Comparison of ENCODE assay signal across 1 cellular context in the genomic region with DNA sequence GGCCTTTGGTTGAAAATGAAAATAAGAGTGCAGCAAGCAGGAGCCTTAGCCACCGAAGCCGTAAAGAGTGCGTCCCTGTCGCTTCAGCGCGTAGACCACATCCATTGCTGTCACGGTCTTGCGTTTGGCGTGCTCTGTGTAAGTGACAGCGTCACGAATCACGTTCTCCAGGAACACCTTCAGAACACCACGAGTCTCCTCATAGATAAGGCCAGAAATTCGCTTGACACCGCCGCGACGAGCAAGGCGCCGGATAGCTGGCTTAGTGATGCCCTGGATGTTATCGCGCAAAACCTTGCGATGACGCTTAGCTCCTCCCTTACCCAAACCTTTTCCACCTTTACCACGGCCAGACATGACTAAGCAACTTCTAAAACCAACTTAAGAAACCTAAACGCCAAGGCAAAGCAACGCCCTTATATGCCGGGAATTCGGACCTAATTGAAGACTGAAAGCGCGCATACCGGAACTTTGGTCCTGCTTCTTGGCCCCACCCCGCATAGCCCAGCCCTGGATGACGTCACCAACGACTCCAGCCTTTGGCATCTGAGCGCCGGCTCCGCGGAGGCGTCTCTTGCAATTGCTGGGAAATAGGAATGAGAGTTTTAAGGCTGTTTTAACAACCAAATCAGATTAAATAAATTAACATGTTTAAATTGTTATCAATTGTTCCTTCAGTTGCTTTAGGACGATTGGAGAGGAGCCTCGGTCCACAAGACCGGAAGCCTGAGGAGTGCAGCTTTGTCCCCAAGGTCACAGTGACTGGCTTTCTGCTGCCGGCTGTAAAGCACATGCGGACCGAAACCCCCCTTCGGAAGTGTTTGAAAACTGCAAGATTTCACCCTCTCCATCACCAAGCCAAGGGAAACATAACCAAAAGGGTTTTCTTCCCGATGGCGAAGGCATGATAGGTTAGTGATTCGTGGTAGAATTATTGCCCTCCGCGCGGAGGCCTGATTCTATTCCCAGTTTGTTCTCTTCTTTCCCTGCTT.
TF ChIP-seq lines count a peak whose summit lies in the region.

No MANE protein-coding gene starts in this region.

TF ChIP-seq in WTC11, 78 proteins besides CTCF, POLR2A, EP300 and RAD21 (continued from another document and continues in another):
- TF ChIP-seq MYBL2 (CRISPR knock-in tag; IDR thresholded peaks at IDR 0.05) = peak; percentile 89
- TF ChIP-seq, protein P1, sequence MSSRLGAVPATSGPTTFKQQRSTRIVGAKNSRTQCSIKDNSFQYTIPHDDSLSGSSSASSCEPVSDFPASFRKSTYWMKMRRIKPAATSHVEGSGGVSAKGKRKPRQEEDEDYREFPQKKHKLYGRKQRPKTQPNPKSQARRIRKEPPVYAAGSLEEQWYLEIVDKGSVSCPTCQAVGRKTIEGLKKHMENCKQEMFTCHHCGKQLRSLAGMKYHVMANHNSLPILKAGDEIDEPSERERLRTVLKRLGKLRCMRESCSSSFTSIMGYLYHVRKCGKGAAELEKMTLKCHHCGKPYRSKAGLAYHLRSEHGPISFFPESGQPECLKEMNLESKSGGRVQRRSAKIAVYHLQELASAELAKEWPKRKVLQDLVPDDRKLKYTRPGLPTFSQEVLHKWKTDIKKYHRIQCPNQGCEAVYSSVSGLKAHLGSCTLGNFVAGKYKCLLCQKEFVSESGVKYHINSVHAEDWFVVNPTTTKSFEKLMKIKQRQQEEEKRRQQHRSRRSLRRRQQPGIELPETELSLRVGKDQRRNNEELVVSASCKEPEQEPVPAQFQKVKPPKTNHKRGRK (CRISPR knock-in tag; IDR thresholded peaks at IDR 0.05; ENCODE audit: borderline replicate concordance) = no peak
- no peak for TF ChIP-seq CBFB (CRISPR knock-in tag; IDR thresholded peaks at IDR 0.05; ENCODE audit: low read depth)
- peak; percentile 41 for TF ChIP-seq NFYB (CRISPR knock-in tag; conservative IDR thresholded peaks at IDR 0.05; ENCODE audit: low read depth)
- peak; percentile 85; the same call in 1 of the 2 replicates for TF ChIP-seq FOXP1 (CRISPR knock-in tag; IDR thresholded peaks at IDR 0.05; ENCODE audit: borderline replicate concordance)
- peak; percentile 98 for TF ChIP-seq TEAD1 (CRISPR knock-in tag; IDR thresholded peaks at IDR 0.05)
- no peak for TF ChIP-seq ELF4 (CRISPR knock-in tag; IDR thresholded peaks at IDR 0.05; ENCODE audit: low read depth)
- TF ChIP-seq ETV6 (CRISPR knock-in tag; IDR thresholded peaks at IDR 0.05) = peak; percentile 87; the same call in 1 of the 2 replicates
- TF ChIP-seq ZNF121 (CRISPR knock-in tag; IDR thresholded peaks at IDR 0.05) = no peak
- TF ChIP-seq TEAD4 (CRISPR knock-in tag; IDR thresholded peaks at IDR 0.05) = peak; percentile 90
- no peak for TF ChIP-seq ZNF396 (CRISPR knock-in tag; IDR thresholded peaks at IDR 0.05; ENCODE audit: borderline replicate concordance)
- TF ChIP-seq, protein P2, sequence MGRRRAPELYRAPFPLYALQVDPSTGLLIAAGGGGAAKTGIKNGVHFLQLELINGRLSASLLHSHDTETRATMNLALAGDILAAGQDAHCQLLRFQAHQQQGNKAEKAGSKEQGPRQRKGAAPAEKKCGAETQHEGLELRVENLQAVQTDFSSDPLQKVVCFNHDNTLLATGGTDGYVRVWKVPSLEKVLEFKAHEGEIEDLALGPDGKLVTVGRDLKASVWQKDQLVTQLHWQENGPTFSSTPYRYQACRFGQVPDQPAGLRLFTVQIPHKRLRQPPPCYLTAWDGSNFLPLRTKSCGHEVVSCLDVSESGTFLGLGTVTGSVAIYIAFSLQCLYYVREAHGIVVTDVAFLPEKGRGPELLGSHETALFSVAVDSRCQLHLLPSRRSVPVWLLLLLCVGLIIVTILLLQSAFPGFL (CRISPR knock-in tag; IDR thresholded peaks at IDR 0.05; ENCODE audit: borderline replicate concordance) = 0 out of 2 replicates have a peak, but pooled peaks have one; percentile 53
- TF ChIP-seq, protein P3, sequence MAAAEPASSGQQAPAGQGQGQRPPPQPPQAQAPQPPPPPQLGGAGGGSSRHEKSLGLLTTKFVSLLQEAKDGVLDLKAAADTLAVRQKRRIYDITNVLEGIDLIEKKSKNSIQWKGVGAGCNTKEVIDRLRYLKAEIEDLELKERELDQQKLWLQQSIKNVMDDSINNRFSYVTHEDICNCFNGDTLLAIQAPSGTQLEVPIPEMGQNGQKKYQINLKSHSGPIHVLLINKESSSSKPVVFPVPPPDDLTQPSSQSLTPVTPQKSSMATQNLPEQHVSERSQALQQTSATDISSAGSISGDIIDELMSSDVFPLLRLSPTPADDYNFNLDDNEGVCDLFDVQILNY (CRISPR knock-in tag; IDR thresholded peaks at IDR 0.05) = peak; percentile 50
- peak; percentile 99 for TF ChIP-seq ZNF416 (CRISPR knock-in tag; IDR thresholded peaks at IDR 0.05)
- no peak for TF ChIP-seq ZNF317 (CRISPR knock-in tag; IDR thresholded peaks at IDR 0.05; ENCODE audit: borderline replicate concordance, low read depth)
- 0 out of 2 replicates have a peak, but pooled peaks have one; percentile 12 for TF ChIP-seq IRF2 (CRISPR knock-in tag; IDR thresholded peaks at IDR 0.05; ENCODE audit: borderline replicate concordance, low read depth)
- TF ChIP-seq OVOL2 (CRISPR knock-in tag; IDR thresholded peaks at IDR 0.05; ENCODE audit: borderline replicate concordance) = 0 out of 2 replicates have a peak, but pooled peaks have one; percentile 35
- peak; percentile 99 for TF ChIP-seq NFATC4 (CRISPR knock-in tag; IDR thresholded peaks at IDR 0.05)
- no peak for TF ChIP-seq SOX15 (CRISPR knock-in tag; IDR thresholded peaks at IDR 0.05)
- TF ChIP-seq MXD4 (CRISPR knock-in tag; IDR thresholded peaks at IDR 0.05; ENCODE audit: borderline replicate concordance) = no peak
- TF ChIP-seq CREM (CRISPR knock-in tag; IDR thresholded peaks at IDR 0.05) = peak; percentile 88
- TF ChIP-seq CREB1 (CRISPR knock-in tag; IDR thresholded peaks at IDR 0.05) = peak; percentile 85; the same call in 1 of the 2 replicates
- TF ChIP-seq ZBTB21 (CRISPR knock-in tag; IDR thresholded peaks at IDR 0.05; ENCODE audit: borderline replicate concordance) = no peak
- peak; percentile 99 for TF ChIP-seq NFE2L1 (CRISPR knock-in tag; IDR thresholded peaks at IDR 0.05)
- TF ChIP-seq, protein P4, sequence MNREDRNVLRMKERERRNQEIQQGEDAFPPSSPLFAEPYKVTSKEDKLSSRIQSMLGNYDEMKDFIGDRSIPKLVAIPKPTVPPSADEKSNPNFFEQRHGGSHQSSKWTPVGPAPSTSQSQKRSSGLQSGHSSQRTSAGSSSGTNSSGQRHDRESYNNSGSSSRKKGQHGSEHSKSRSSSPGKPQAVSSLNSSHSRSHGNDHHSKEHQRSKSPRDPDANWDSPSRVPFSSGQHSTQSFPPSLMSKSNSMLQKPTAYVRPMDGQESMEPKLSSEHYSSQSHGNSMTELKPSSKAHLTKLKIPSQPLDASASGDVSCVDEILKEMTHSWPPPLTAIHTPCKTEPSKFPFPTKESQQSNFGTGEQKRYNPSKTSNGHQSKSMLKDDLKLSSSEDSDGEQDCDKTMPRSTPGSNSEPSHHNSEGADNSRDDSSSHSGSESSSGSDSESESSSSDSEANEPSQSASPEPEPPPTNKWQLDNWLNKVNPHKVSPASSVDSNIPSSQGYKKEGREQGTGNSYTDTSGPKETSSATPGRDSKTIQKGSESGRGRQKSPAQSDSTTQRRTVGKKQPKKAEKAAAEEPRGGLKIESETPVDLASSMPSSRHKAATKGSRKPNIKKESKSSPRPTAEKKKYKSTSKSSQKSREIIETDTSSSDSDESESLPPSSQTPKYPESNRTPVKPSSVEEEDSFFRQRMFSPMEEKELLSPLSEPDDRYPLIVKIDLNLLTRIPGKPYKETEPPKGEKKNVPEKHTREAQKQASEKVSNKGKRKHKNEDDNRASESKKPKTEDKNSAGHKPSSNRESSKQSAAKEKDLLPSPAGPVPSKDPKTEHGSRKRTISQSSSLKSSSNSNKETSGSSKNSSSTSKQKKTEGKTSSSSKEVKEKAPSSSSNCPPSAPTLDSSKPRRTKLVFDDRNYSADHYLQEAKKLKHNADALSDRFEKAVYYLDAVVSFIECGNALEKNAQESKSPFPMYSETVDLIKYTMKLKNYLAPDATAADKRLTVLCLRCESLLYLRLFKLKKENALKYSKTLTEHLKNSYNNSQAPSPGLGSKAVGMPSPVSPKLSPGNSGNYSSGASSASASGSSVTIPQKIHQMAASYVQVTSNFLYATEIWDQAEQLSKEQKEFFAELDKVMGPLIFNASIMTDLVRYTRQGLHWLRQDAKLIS (CRISPR knock-in tag; IDR thresholded peaks at IDR 0.05; ENCODE audit: borderline replicate concordance) = 0 out of 2 replicates have a peak, but pooled peaks have one; percentile 91
- no peak for TF ChIP-seq ZNF138 (CRISPR knock-in tag; conservative IDR thresholded peaks at IDR 0.05)
- TF ChIP-seq GRHL2 (CRISPR knock-in tag; IDR thresholded peaks at IDR 0.05; ENCODE audit: insufficient replicate concordance, severe bottlenecking) = no peak
- TF ChIP-seq, protein P5, sequence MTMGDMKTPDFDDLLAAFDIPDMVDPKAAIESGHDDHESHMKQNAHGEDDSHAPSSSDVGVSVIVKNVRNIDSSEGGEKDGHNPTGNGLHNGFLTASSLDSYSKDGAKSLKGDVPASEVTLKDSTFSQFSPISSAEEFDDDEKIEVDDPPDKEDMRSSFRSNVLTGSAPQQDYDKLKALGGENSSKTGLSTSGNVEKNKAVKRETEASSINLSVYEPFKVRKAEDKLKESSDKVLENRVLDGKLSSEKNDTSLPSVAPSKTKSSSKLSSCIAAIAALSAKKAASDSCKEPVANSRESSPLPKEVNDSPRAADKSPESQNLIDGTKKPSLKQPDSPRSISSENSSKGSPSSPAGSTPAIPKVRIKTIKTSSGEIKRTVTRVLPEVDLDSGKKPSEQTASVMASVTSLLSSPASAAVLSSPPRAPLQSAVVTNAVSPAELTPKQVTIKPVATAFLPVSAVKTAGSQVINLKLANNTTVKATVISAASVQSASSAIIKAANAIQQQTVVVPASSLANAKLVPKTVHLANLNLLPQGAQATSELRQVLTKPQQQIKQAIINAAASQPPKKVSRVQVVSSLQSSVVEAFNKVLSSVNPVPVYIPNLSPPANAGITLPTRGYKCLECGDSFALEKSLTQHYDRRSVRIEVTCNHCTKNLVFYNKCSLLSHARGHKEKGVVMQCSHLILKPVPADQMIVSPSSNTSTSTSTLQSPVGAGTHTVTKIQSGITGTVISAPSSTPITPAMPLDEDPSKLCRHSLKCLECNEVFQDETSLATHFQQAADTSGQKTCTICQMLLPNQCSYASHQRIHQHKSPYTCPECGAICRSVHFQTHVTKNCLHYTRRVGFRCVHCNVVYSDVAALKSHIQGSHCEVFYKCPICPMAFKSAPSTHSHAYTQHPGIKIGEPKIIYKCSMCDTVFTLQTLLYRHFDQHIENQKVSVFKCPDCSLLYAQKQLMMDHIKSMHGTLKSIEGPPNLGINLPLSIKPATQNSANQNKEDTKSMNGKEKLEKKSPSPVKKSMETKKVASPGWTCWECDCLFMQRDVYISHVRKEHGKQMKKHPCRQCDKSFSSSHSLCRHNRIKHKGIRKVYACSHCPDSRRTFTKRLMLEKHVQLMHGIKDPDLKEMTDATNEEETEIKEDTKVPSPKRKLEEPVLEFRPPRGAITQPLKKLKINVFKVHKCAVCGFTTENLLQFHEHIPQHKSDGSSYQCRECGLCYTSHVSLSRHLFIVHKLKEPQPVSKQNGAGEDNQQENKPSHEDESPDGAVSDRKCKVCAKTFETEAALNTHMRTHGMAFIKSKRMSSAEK (CRISPR knock-in tag; IDR thresholded peaks at IDR 0.05; ENCODE audit: borderline replicate concordance) = peak; percentile 98
- TF ChIP-seq, protein P6, sequence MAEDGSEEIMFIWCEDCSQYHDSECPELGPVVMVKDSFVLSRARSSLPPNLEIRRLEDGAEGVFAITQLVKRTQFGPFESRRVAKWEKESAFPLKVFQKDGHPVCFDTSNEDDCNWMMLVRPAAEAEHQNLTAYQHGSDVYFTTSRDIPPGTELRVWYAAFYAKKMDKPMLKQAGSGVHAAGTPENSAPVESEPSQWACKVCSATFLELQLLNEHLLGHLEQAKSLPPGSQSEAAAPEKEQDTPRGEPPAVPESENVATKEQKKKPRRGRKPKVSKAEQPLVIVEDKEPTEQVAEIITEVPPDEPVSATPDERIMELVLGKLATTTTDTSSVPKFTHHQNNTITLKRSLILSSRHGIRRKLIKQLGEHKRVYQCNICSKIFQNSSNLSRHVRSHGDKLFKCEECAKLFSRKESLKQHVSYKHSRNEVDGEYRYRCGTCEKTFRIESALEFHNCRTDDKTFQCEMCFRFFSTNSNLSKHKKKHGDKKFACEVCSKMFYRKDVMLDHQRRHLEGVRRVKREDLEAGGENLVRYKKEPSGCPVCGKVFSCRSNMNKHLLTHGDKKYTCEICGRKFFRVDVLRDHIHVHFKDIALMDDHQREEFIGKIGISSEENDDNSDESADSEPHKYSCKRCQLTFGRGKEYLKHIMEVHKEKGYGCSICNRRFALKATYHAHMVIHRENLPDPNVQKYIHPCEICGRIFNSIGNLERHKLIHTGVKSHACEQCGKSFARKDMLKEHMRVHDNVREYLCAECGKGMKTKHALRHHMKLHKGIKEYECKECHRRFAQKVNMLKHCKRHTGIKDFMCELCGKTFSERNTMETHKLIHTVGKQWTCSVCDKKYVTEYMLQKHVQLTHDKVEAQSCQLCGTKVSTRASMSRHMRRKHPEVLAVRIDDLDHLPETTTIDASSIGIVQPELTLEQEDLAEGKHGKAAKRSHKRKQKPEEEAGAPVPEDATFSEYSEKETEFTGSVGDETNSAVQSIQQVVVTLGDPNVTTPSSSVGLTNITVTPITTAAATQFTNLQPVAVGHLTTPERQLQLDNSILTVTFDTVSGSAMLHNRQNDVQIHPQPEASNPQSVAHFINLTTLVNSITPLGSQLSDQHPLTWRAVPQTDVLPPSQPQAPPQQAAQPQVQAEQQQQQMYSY (CRISPR knock-in tag; IDR thresholded peaks at IDR 0.05) = no peak
- TF ChIP-seq TP53 (CRISPR knock-in tag; IDR thresholded peaks at IDR 0.05) = no peak
- TF ChIP-seq JUN (CRISPR knock-in tag; IDR thresholded peaks at IDR 0.05) = peak; percentile 84; the same call in 1 of the 2 replicates
- peak; percentile 99 for TF ChIP-seq PRRX2 (CRISPR knock-in tag; IDR thresholded peaks at IDR 0.05)
- TF ChIP-seq EMX1 (CRISPR knock-in tag; IDR thresholded peaks at IDR 0.05) = peak; percentile 99
- TF ChIP-seq ZNF423 (CRISPR knock-in tag; IDR thresholded peaks at IDR 0.05) = no peak
- peak; percentile 41; the same call in 1 of the 2 replicates for TF ChIP-seq ZNF232 (CRISPR knock-in tag; IDR thresholded peaks at IDR 0.05)
- TF ChIP-seq, protein P7, sequence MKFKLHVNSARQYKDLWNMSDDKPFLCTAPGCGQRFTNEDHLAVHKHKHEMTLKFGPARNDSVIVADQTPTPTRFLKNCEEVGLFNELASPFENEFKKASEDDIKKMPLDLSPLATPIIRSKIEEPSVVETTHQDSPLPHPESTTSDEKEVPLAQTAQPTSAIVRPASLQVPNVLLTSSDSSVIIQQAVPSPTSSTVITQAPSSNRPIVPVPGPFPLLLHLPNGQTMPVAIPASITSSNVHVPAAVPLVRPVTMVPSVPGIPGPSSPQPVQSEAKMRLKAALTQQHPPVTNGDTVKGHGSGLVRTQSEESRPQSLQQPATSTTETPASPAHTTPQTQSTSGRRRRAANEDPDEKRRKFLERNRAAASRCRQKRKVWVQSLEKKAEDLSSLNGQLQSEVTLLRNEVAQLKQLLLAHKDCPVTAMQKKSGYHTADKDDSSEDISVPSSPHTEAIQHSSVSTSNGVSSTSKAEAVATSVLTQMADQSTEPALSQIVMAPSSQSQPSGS (CRISPR knock-in tag; IDR thresholded peaks at IDR 0.05; ENCODE audit: borderline replicate concordance, low read depth) = peak; percentile 74; the same call in 1 of the 2 replicates
- TF ChIP-seq, protein P8, sequence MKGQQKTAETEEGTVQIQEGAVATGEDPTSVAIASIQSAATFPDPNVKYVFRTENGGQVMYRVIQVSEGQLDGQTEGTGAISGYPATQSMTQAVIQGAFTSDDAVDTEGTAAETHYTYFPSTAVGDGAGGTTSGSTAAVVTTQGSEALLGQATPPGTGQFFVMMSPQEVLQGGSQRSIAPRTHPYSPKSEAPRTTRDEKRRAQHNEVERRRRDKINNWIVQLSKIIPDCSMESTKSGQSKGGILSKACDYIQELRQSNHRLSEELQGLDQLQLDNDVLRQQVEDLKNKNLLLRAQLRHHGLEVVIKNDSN (CRISPR knock-in tag; IDR thresholded peaks at IDR 0.05) = peak; percentile 63
- TF ChIP-seq ZNF671 (CRISPR knock-in tag; IDR thresholded peaks at IDR 0.05) = peak; percentile 99
- no peak; the same call in 1 of the 2 replicates for TF ChIP-seq HMGA2 (CRISPR knock-in tag; IDR thresholded peaks at IDR 0.05)
- TF ChIP-seq SMAD4 (CRISPR knock-in tag; IDR thresholded peaks at IDR 0.05) = peak; percentile 75; the same call in 1 of the 2 replicates
